Comparison of ENCODE assay signal across 8 cellular contexts in the genomic region with DNA sequence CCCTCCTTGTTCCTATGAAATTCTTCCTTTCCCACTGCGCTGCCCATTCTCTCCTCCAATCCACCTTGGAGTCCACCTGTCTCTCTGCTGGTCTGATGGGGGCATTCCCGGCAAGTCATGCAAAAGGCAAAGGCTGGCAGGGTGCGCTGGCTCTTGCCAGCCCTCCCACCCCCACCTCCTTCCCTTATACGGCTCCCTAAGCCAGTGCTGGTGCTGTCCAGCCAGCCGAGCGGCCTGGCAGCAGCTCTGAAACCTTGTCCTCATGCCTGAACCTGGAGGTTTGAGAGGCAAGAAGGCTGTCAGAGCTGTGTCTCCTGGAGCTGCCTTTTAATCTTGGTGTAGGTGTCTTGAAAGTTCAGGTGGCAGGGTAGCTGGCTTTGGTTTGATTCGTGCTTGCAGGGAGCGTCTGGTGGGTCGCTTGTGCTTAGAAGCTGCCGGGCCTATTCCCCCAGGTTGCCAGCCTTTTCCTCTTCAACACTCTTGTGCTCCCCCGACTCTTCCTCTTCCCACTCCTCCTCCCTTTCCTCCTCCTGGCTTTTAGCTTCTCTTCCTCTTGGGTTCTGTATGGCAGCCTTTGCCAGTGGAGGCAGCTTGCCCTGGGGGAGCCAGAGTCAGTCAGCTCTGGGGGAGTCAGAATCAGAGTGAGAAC. TPM values are rescaled to one million over a fixed set of nuclear protein-coding genes. Genes with fewer than 3 reads are reported as not detected.
DNase-seq lines count a peak whose midpoint lies in the region; ATAC-seq and TF ChIP-seq lines count a peak whose summit lies in the region.

No MANE protein-coding gene starts in this region.

- H3K27ac ChIP-seq in Panc1 (ENCODE audit: low read length) = peak overlapping the region; percentile 54

- H3K27me3 Mint-ChIP-seq in Calu3 (ENCODE audit: unreplicated experiment) (no peaks in the 10 kb centered on the region), naive B cell (peaks cover 81 to 94% (median 89%) of the 10 kb centered on the region in 3 donors)

- no peaks in the 10 kb centered on the region for H3K9me3 ChIP-seq in Panc1 (ENCODE audit: control insufficient read depth, insufficient read depth, low read depth, low read length)

- peak overlapping the region; percentile 50 to 84 for H3K4me3 ChIP-seq in Panc1 (ENCODE audit: low read depth in 2 of 2, low read length in 2 of 2)
- H3K4me3 ChIP-seq in epithelial cell of proximal tubule (ENCODE audit: low read depth, low read length) = peak overlapping the region; percentile 75

- H3K4me1 ChIP-seq in Panc1 (ENCODE audit: control insufficient read depth, insufficient read depth, low read length) = no peaks in the 10 kb centered on the region; the same call in 1 of the 2 replicates

- DNase-seq in Calu3 (peak; percentile 15), Panc1 (ENCODE audit: low read depth, low spot score) (no peak), epithelial cell of proximal tubule (ENCODE audit: low read depth) (no peak), naive B cell (no peak), T1000 (lab: John Stamatoyannopoulos, UW) (no peak), NCI-H128 (lab: John Stamatoyannopoulos, UW; ENCODE audit: unreplicated experiment) (no peak), amniotic stem cell (lab: John Stamatoyannopoulos, UW) (no peak)

- CTCF ChIA-PET in Calu3 (lab: Charles Lee) (interaction anchor here (0.7 kb wide), 3 partner anchors 34 to 296 kb away, joined by 3 to 5 read pairs (median 4); no protein-coding TSS in a partner anchor), Panc1 (lab: Charles Lee) (no interaction called here)

- no TSS peak for BruUV-seq in Calu3 (replicated peaks; lab: Mats Ljungman, UMichigan)
- no TSS peak for BruUV-seq in Panc1 (replicated peaks; lab: Mats Ljungman, UMichigan)

- H3K27ac Mint-ChIP-seq in Calu3 (ENCODE audit: unreplicated experiment) (peak overlapping the region; percentile 77), naive B cell (peak overlapping the region in 3 of 6 donors; percentile 26 to 72 (median 71))

- peak overlapping the region; percentile 91 for H3K4me3 Mint-ChIP-seq in Calu3 (ENCODE audit: low read depth, unreplicated experiment)
- peak overlapping the region; percentile 61 to 90 (median 82) for H3K4me3 Mint-ChIP-seq in naive B cell

- ATAC-seq in Panc1 (no peak), naive B cell (ENCODE audit: low read depth in 2 of 2) (no peak), GM18502 (IDR thresholded peaks at IDR 0.05; ENCODE audit: poor library complexity, unreplicated experiment) (no peak)

- H3K9me3 Mint-ChIP-seq in Calu3 (ENCODE audit: low read depth, unreplicated experiment) (no peaks in the 10 kb centered on the region), naive B cell (no peaks in the 10 kb centered on the region)

- peaks cover 16% of the 10 kb centered on the region for H3K4me1 Mint-ChIP-seq in Calu3 (ENCODE audit: low read depth, unreplicated experiment)
- H3K4me1 Mint-ChIP-seq in naive B cell = peaks cover 18 to 34% (median 24%) of the 10 kb centered on the region in 3 donors

- H3K36me3 Mint-ChIP-seq in Calu3 (ENCODE audit: insufficient read depth, unreplicated experiment) (peaks cover 66% of the 10 kb centered on the region), naive B cell (peaks cover 5 to 6% of the 10 kb centered on the region in 2 donors)

- TF ChIP-seq CTCF in Calu3 (IDR thresholded peaks at IDR 0.05; ENCODE audit: unreplicated experiment) = no peak
- TF ChIP-seq CTCF in Panc1 (IDR thresholded peaks at IDR 0.05) = no peak
- TF ChIP-seq CTCF in epithelial cell of proximal tubule (conservative IDR thresholded peaks at IDR 0.05; ENCODE audit: low read depth, low read length) = no peak

- no peaks in the 10 kb centered on the region for H3K36me3 ChIP-seq in Panc1 (ENCODE audit: control insufficient read depth, insufficient read depth, low read length)

- H3K27me3 ChIP-seq in Panc1 (ENCODE audit: control insufficient read depth, insufficient read depth, low read length) = no peaks in the 10 kb centered on the region

- intact Hi-C loops in Calu3 (cut with micrococcal nuclease; ENCODE audit: unreplicated experiment) = loop anchor here (2.0 to 5.0 kb wide), 3 partner anchors 52 to 225 kb away; no protein-coding TSS in a partner anchor
- intact Hi-C loops in Panc1 (cut with micrococcal nuclease; ENCODE audit: unreplicated experiment) = no loop called here

- in situ Hi-C loops in Panc1 (cut with HindIII; ENCODE audit: low pct_unique_long_range_greater_than_20kb, low sequenced_read_pairs) = no loop called here

- POLR2A ChIA-PET in Panc1 (lab: Charles Lee) = interaction anchor here (0.5 kb wide), 1 partner anchor 1161 kb away, joined by 5 read pairs; no protein-coding TSS in a partner anchor

RNA-seq across cellular contexts. Expression of a gene that starts 0.7 kb away (rescaled TPM):
- total RNA-seq in Calu3 (2022) (36.6 and 44.0 TPM in 2 replicates), Panc1 (2021; ENCODE audit: unreplicated experiment) (92.0 TPM), epithelial cell of proximal tubule (117 and 173 TPM in 2 replicates)
- polyA plus RNA-seq in Panc1 (2012; ENCODE audit: insufficient read length) = 28.2 TPM
- polyA plus RNA-seq in naive B cell (ENCODE audit: low read depth in 6 of 6) = not detected
